Comparison of ENCODE assay signal across 25 cellular contexts in the genomic region with DNA sequence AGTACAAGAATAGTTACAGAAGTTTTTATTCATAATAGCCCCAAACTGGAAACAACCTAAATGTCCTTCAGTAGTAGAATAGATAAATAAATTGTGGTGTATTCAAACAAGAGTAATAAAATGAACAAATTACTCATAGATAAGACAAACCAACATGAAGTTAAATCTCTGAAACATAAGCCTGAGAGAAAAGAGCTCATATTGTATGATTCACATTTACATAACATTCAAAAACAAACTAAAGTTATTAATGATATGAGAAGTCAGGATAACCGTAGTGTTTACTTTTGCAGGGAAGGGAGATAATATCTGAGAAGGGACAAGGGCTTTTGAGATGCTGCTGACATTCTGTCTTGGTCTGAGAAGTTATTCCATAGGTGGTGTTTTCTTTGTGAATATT.
"Had no signal": no experiment of that assay in that cellular context is flagged by ENCODE, and none has a peak within 500 bp of the region (broad histone marks: within the 10 kb centered on the region; RNA-seq: fewer than 3 reads in every experiment).

No MANE protein-coding gene starts in this region.

- ATAC-seq: activated CD8-positive, alpha-beta memory T cell treated with anti-CD3 and anti-CD28 coated beads, Interleukin-2, amount 10 ng/mL, durations not matched to agents 7 days and 5 days; activated CD8-positive, alpha-beta T cell treated with anti-CD3 and anti-CD28 coated beads, Interleukin-2, amount 10 ng/mL, durations not matched to agents 7 days and 5 days; gastrocnemius medialis; natural killer cell; psoas muscle had no signal

- H3K36me3 Mint-ChIP-seq: natural killer cell had no signal

- DNase-seq: activated CD4-positive, alpha-beta T cell treated with anti-CD3 and anti-CD28 coated beads for 1 hour; activated effector memory CD4-positive, alpha-beta T cell treated with Interleukin-2 at 50 U/mL for 16 hours; activated naive CD4-positive, alpha-beta T cell treated with Interleukin-2 at 50 U/mL for 16 hours; adrenal gland; effector CD8-positive, alpha-beta T cell; erythroblast; gastrocnemius medialis; glutamatergic neuron; islet precursor cell; left ventricle myocardium inferior; mesendoderm; natural killer cell; occipital lobe; psoas muscle; stimulated activated CD4-positive, alpha-beta T cell treated with anti-CD3 and anti-CD28 coated beads, Interleukin-2, amount 100 ng/mL, for 48 hours; stimulated activated naive CD4-positive, alpha-beta T cell treated with Interleukin-2 at 50 U/mL for 16 hours; T1000 had no signal

- H3K27me3 Mint-ChIP-seq: activated CD8-positive, alpha-beta memory T cell treated with anti-CD3 and anti-CD28 coated beads, Interleukin-2, amount 10 ng/mL, durations not matched to agents 7 days and 5 days; activated naive CD8-positive, alpha-beta T cell; central memory CD8-positive, alpha-beta T cell had no signal

- H3K27ac Mint-ChIP-seq: activated CD8-positive, alpha-beta memory T cell treated with anti-CD3 and anti-CD28 coated beads, Interleukin-2, amount 10 ng/mL, durations not matched to agents 7 days and 5 days; activated CD8-positive, alpha-beta T cell treated with anti-CD3 and anti-CD28 coated beads, Interleukin-2, amount 10 ng/mL, durations not matched to agents 7 days and 5 days; activated naive CD8-positive, alpha-beta T cell; natural killer cell; neural progenitor cell had no signal

- H3K4me1 ChIP-seq: adrenal gland, gastrocnemius medialis, left ventricle myocardium inferior, neural progenitor cell, parathyroid adenoma, psoas muscle, tibial nerve had no signal

- H3K9me3 Mint-ChIP-seq: central memory CD8-positive, alpha-beta T cell; natural killer cell; neural progenitor cell had no signal

- H3K9me3 ChIP-seq: adrenal gland, gastrocnemius medialis, left ventricle myocardium inferior, psoas muscle, tibial nerve had no signal

- H3K4me1 Mint-ChIP-seq: activated CD8-positive, alpha-beta memory T cell treated with anti-CD3 and anti-CD28 coated beads, Interleukin-2, amount 10 ng/mL, durations not matched to agents 7 days and 5 days; central memory CD8-positive, alpha-beta T cell; natural killer cell; neural progenitor cell had no signal

- H3K4me2 ChIP-seq: neural progenitor cell had no signal

- H3K4me3 Mint-ChIP-seq: activated CD8-positive, alpha-beta memory T cell treated with anti-CD3 and anti-CD28 coated beads, Interleukin-2, amount 10 ng/mL, durations not matched to agents 7 days and 5 days; activated CD8-positive, alpha-beta T cell treated with anti-CD3 and anti-CD28 coated beads, Interleukin-2, amount 10 ng/mL, durations not matched to agents 7 days and 5 days; activated naive CD8-positive, alpha-beta T cell; central memory CD8-positive, alpha-beta T cell; natural killer cell; neural progenitor cell had no signal

- H3K9ac ChIP-seq: neural progenitor cell, parathyroid adenoma had no signal

- H3K27ac ChIP-seq: adrenal gland, gastrocnemius medialis, left ventricle myocardium inferior, neural progenitor cell, parathyroid adenoma, psoas muscle, tibial nerve had no signal

- H3K36me3 ChIP-seq: adrenal gland, gastrocnemius medialis, neural progenitor cell had no signal

- H3K27me3 ChIP-seq: adrenal gland, gastrocnemius medialis, neural progenitor cell, tibial nerve had no signal

- H2AFZ ChIP-seq: neural progenitor cell, parathyroid adenoma had no signal

- H3K4me3 ChIP-seq: adrenal gland, gastrocnemius medialis, left ventricle myocardium inferior, lung, neural progenitor cell, psoas muscle, tibial nerve had no signal
